Comparison of ENCODE assay signal across 11 cellular contexts in genomic region chr2:190765386-190766173, GRCh38.
A peak's percentile ranks its signal among the peaks of the same experiment; 100 is the strongest.
DNase-seq lines count a peak whose midpoint lies in the region; ATAC-seq, FAIRE-seq and TF ChIP-seq lines count a peak whose summit lies in the region.
"Had no signal": no experiment of that assay in that cellular context is flagged by ENCODE, and none has a peak within 500 bp of the region (broad histone marks: within the 10 kb centered on the region; RNA-seq: fewer than 3 reads in every experiment).

No MANE protein-coding gene starts in this region.

- H3K18ac ChIP-seq in mesenchymal stem cell (ENCODE audit: low read depth in 1 of 2, low read length in 2 of 2): no peak overlapping the region

- no peaks in the 10 kb centered on the region for H3K79me1 ChIP-seq in mesenchymal stem cell (replicated peaks; ENCODE audit: low read length, poor library complexity, severe bottlenecking)

- H3K4me1 ChIP-seq in mesenchymal stem cell (ENCODE audit: control insufficient read depth, insufficient read depth, low read depth, low read length): no peaks in the 10 kb centered on the region
- peaks cover 12% of the 10 kb centered on the region for H3K4me1 ChIP-seq in suprapubic skin

- H3K27me3 ChIP-seq in bronchial epithelial cell (ENCODE audit: control insufficient read depth, insufficient read depth, low read length) (no peaks in the 10 kb centered on the region), mesenchymal stem cell (ENCODE audit: control insufficient read depth in 1 of 2, insufficient read depth in 1 of 2, low read length in 2 of 2) (no peaks in the 10 kb centered on the region), suprapubic skin (no peaks in the 10 kb centered on the region)
- H3K27me3 ChIP-seq: cardiac muscle cell had no signal

- H2BK12ac ChIP-seq in mesenchymal stem cell (ENCODE audit: low read length in 2 of 2): no peak overlapping the region

- H2AK5ac ChIP-seq in mesenchymal stem cell (ENCODE audit: low read length, severe bottlenecking): no peak overlapping the region

- H3K36me3 ChIP-seq in bronchial epithelial cell (ENCODE audit: control insufficient read depth, insufficient read depth, low read length) (no peaks in the 10 kb centered on the region), mesenchymal stem cell (ENCODE audit: control insufficient read depth in 1 of 2, insufficient read depth in 2 of 2, low read depth in 1 of 2, low read length in 2 of 2) (no peaks in the 10 kb centered on the region), suprapubic skin (no peaks in the 10 kb centered on the region)
- H3K36me3 ChIP-seq: cardiac muscle cell had no signal

- no peak overlapping the region for H4K91ac ChIP-seq in mesenchymal stem cell (ENCODE audit: low read length)

- no peak overlapping the region for H3K4me2 ChIP-seq in mesenchymal stem cell (ENCODE audit: low read length, poor library complexity, severe bottlenecking)

- no peak overlapping the region for H3K4ac ChIP-seq in mesenchymal stem cell (ENCODE audit: low read depth in 1 of 2, low read length in 2 of 2)

- H2BK5ac ChIP-seq in mesenchymal stem cell (ENCODE audit: low read depth, low read length, poor library complexity, severe bottlenecking): no peak overlapping the region

- H4K8ac ChIP-seq in mesenchymal stem cell (ENCODE audit: low read length): no peak overlapping the region

- no peak overlapping the region for H2AFZ ChIP-seq in mesenchymal stem cell (ENCODE audit: low read depth, low read length)

- DNase-seq in AG20443 (ENCODE audit: low spot score) (peak; percentile 60), HFF-Myc (ENCODE audit: extremely low read depth, low read depth) (peak; percentile 52), bronchial epithelial cell (ENCODE audit: low read depth) (peak; percentile 99), mesenchymal stem cell (peak; percentile 81), suprapubic skin (ENCODE audit: low spot score in 2 of 2) (no peak), AML-193 (lab: John Stamatoyannopoulos, UW) (no peak), epidermal melanocyte (ENCODE audit: insufficient read length, low spot score) (no peak)
- DNase-seq: NCI-H524 treated with DMSO at 0.1 percent for 48 hours; stimulated activated naive B cell treated with anti-CD40 and anti-IgM and Interleukin-4, amounts not matched to agents 10 μg/mL and 1 μg/mL and 100 μg/mL, for 72 hours had no signal

- no peaks in the 10 kb centered on the region for H3K9me3 ChIP-seq in mesenchymal stem cell (ENCODE audit: control insufficient read depth, low read length)
- no peaks in the 10 kb centered on the region for H3K9me3 ChIP-seq in suprapubic skin

- WGBS in mesenchymal stem cell: 64% methylated on average over 5 of the region's 7 CpGs
- 78% methylated on average over 7 of the region's 7 CpGs for WGBS in suprapubic skin

- H3K14ac ChIP-seq in mesenchymal stem cell (ENCODE audit: low read length in 2 of 2): no peak overlapping the region

- H3K27ac ChIP-seq in mesenchymal stem cell (ENCODE audit: low read length, poor library complexity, severe bottlenecking) (no peak overlapping the region), suprapubic skin (no peak overlapping the region)
- H3K27ac ChIP-seq: cardiac muscle cell had no signal

- no peak for TF ChIP-seq EP300 in suprapubic skin (IDR thresholded peaks at IDR 0.05)

- H2BK120ac ChIP-seq in mesenchymal stem cell (ENCODE audit: low read depth, low read length): no peak overlapping the region

- no peak overlapping the region for H2BK15ac ChIP-seq in mesenchymal stem cell (ENCODE audit: low read depth, poor library complexity, severe bottlenecking)

- TF ChIP-seq POLR2A in suprapubic skin (IDR thresholded peaks at IDR 0.05): no peak

- ATAC-seq in HG02623 (IDR thresholded peaks at IDR 0.05; ENCODE audit: unreplicated experiment): no peak

- H3K9ac ChIP-seq in mesenchymal stem cell (ENCODE audit: low read length): no peak overlapping the region

- no peak for FAIRE-seq in bronchial epithelial cell (lab: Jason Lieb, UNC)

- no peak overlapping the region for H3K23ac ChIP-seq in mesenchymal stem cell (ENCODE audit: low read length in 2 of 2)

- no peak overlapping the region for H3K4me3 ChIP-seq in HFF-Myc (replicated peaks; ENCODE audit: low read depth, low read length)
- no peak overlapping the region for H3K4me3 ChIP-seq in bronchial epithelial cell (ENCODE audit: low read depth, low read length)
- H3K4me3 ChIP-seq in mesenchymal stem cell (ENCODE audit: insufficient read depth in 1 of 2, low read depth in 1 of 2, low read length in 2 of 2): no peak overlapping the region
- no peak overlapping the region for H3K4me3 ChIP-seq in suprapubic skin
- H3K4me3 ChIP-seq: cardiac muscle cell had no signal

- TF ChIP-seq CTCF in HFF-Myc (IDR thresholded peaks at IDR 0.05; ENCODE audit: low read depth, low read length, missing control alignments) (no peak), bronchial epithelial cell (IDR thresholded peaks at IDR 0.05; ENCODE audit: insufficient read depth, low read length, severe bottlenecking) (no peak), suprapubic skin (IDR thresholded peaks at IDR 0.05) (no peak)

Comparison
In these comparisons a context has a peak if more than half of its experiments do, and no peak if none do; other contexts are left out.
1. DNase-seq: peak in AG20443 (single experiment), HFF-Myc (single experiment), bronchial epithelial cell (single experiment) and mesenchymal stem cell (single experiment); none in suprapubic skin (0 of 2), AML-193 (0 of 2) and epidermal melanocyte (single experiment).